ENCODE assay signal across 8 cellular contexts in genomic region chr4:185210102-185210981, GRCh38. TPM values are rescaled to one million over a fixed set of nuclear protein-coding genes. Genes with fewer than 3 reads are reported as not detected.
A peak's percentile ranks its signal among the peaks of the same experiment; 100 is the strongest.
DNase-seq lines count a peak whose midpoint lies in the region; ATAC-seq, FAIRE-seq and TF ChIP-seq lines count a peak whose summit lies in the region.

No MANE protein-coding gene starts in this region.

- no peaks in the 10 kb centered on the region for H3K36me3 ChIP-seq in Peyer's patch

- H3K4me1 ChIP-seq in Peyer's patch: peaks cover 0 to 13% (median 4%) of the 10 kb centered on the region in 4 donors

- H3K27ac ChIP-seq in Peyer's patch: peak overlapping the region; percentile 83 to 93 (median 86)

- TF ChIP-seq CTCF in Peyer's patch (IDR thresholded peaks at IDR 0.05): peak in 1 of 6 experiments; percentile 2
- TF ChIP-seq CTCF in omental fat pad (IDR thresholded peaks at IDR 0.05): no peak

- peak overlapping the region; percentile 88 for H3K4me3 Mint-ChIP-seq in activated naive CD4-positive, alpha-beta T cell treated with anti-CD3 and anti-CD28 coated beads, Interleukin-2, amount 50 U/mL, for 24 hours

- ATAC-seq in HG02870 (IDR thresholded peaks at IDR 0.05; ENCODE audit: unreplicated experiment) (peak; percentile 2), omental fat pad (ENCODE audit: low FRiP score) (peak; percentile 37)

- peaks cover 43% of the 10 kb centered on the region for H3K4me1 Mint-ChIP-seq in activated naive CD4-positive, alpha-beta T cell treated with anti-CD3 and anti-CD28 coated beads, Interleukin-2, amount 50 U/mL, for 24 hours

- no peaks in the 10 kb centered on the region for H3K27me3 ChIP-seq in Peyer's patch

- no peak for TF ChIP-seq POLR2A in Peyer's patch (IDR thresholded peaks at IDR 0.05)

- no peaks in the 10 kb centered on the region for H3K36me3 Mint-ChIP-seq in activated naive CD4-positive, alpha-beta T cell treated with anti-CD3 and anti-CD28 coated beads, Interleukin-2, amount 50 U/mL, for 24 hours

- peak overlapping the region; percentile 79 for H3K27ac Mint-ChIP-seq in activated naive CD4-positive, alpha-beta T cell treated with anti-CD3 and anti-CD28 coated beads, Interleukin-2, amount 50 U/mL, for 24 hours

- DNase-seq in NCI-H748 (lab: John Stamatoyannopoulos, UW; ENCODE audit: unreplicated experiment): peak; percentile 74
- DNase-seq in NCI-H748 treated with DMSO at 0.1 percent for 48 hours (lab: John Stamatoyannopoulos, UW): no peak
- DNase-seq in Peyer's patch: peak; percentile 50 to 71 (median 67)
- peak; percentile 70 for DNase-seq in glomerular visceral epithelial cell (ENCODE audit: extremely low spot score)
- DNase-seq in omental fat pad (ENCODE audit: low spot score): no peak
- peak; percentile 41 for DNase-seq in urothelium cell line (ENCODE audit: low spot score)

- peak overlapping the region; percentile 61 to 93 (median 74) for H3K4me3 ChIP-seq in Peyer's patch

- no peak for FAIRE-seq in urothelium cell line (lab: Jason Lieb, UNC)

- H3K9me3 ChIP-seq in Peyer's patch: no peaks in the 10 kb centered on the region

- no peaks in the 10 kb centered on the region for H3K27me3 Mint-ChIP-seq in activated naive CD4-positive, alpha-beta T cell treated with anti-CD3 and anti-CD28 coated beads, Interleukin-2, amount 50 U/mL, for 24 hours

- no peaks in the 10 kb centered on the region for H3K9me3 Mint-ChIP-seq in activated naive CD4-positive, alpha-beta T cell treated with anti-CD3 and anti-CD28 coated beads, Interleukin-2, amount 50 U/mL, for 24 hours

RNA-seq across cellular contexts. Expression of gene SNX25, which starts 0.9 kb away (rescaled TPM):
- total RNA-seq in Peyer's patch (10 to 100 TPM; 12.4 to 92.4 (median 17.8) TPM), omental fat pad (10 to 100 TPM; 16.0 to 22.5 (median 21.9) TPM)

RNA-seq across cellular contexts. Expression of gene CFAP97, which starts 6.5 kb away (rescaled TPM):
- total RNA-seq in Peyer's patch (10 to 100 TPM; 10.9 to 32.2 (median 12.7) TPM), omental fat pad (10 to 100 TPM; 27.7 to 34.7 (median 32.0) TPM)

Comparison
In these comparisons a context has a peak if more than half of its experiments do, and no peak if none do; other contexts are left out.
1. DNase-seq: peak in NCI-H748 (single experiment), Peyer's patch (3 of 3), glomerular visceral epithelial cell (single experiment) and urothelium cell line (single experiment); none in NCI-H748 treated with DMSO at 0.1 percent for 48 hours (single experiment) and omental fat pad (single experiment).